12 cellular contexts compared by ENCODE assay signal in the genomic region with DNA sequence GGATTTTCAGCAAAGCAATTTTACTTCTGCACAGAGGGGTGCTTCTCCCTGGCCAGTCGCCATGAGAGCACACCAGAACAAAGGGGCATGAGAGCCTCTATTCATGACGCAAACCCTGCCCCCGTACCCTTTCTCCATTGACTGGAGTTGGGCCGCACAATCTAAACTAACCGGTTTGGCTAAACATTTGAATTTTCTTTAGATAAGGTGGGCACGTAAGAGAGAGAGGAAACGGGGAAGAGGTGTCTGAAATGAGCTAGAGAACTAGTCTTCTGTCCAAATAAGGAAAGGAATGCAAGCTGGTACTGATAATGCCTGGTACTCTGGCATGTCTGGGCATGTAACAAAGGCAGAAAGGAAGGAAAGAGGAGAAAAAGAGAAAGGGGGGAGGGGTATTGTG. TPM values are rescaled to one million over a fixed set of nuclear protein-coding genes. Genes with fewer than 3 reads are reported as not detected.
A peak's percentile ranks its signal among the peaks of the same experiment; 100 is the strongest.
DNase-seq lines count a peak whose midpoint lies in the region; TF ChIP-seq lines count a peak whose summit lies in the region.
"Had no signal": no experiment of that assay in that cellular context is flagged by ENCODE, and none has a peak within 500 bp of the region (broad histone marks: within the 10 kb centered on the region; RNA-seq: fewer than 3 reads in every experiment).

No MANE protein-coding gene starts in this region.

- no TSS peak for BruUV-seq in mammary epithelial cell (replicated peaks; lab: Mats Ljungman, UMichigan)

- H3K79me2 ChIP-seq in mammary epithelial cell (ENCODE audit: insufficient read depth, low read length): no peaks in the 10 kb centered on the region

- H3K4me2 ChIP-seq in mammary epithelial cell (ENCODE audit: insufficient read depth, low read depth, low read length): peak overlapping the region; percentile 8

- 86% methylated on average over 7 of the region's 7 CpGs for WGBS in mammary epithelial cell (ENCODE audit: low coverage, missing lambda C conversion rate)
- 95 to 96% methylated on average over 4 to 6 of the region's 7 CpGs for WGBS in mesodermal cell (ENCODE audit: insufficient coverage in 2 of 2), 2 experiments

- in situ Hi-C loops in mammary epithelial cell (cut with MboI; ENCODE audit: low sequenced_read_pairs in 2 of 2): no loop called here

- intact Hi-C loops in mammary epithelial cell (cut with micrococcal nuclease): no loop called here
- intact Hi-C loops in colonic mucosa (cut with DNase I): no loop called here

- no peak for TF ChIP-seq CTCF in mammary epithelial cell (conservative IDR thresholded peaks at IDR 0.05 in 1 of 2, IDR thresholded peaks at IDR 0.05 in 1 of 2; ENCODE audit: extremely low read depth in 1 of 2, insufficient read depth in 1 of 2, low read depth in 1 of 2, low read length in 2 of 2)
- TF ChIP-seq CTCF in colonic mucosa (IDR thresholded peaks at IDR 0.05): no peak

- CTCF ChIA-PET in mammary epithelial cell (lab: Charles Lee; ENCODE audit: low non-redundant PET): no interaction called here

- H3K9me3 ChIP-seq in HUES6 (ENCODE audit: control insufficient read depth, insufficient read depth, low read depth, low read length): 0 out of 2 replicates have a peak, but pooled peaks cover 4% of the 10 kb centered on the region
- peaks cover 4% of the 10 kb centered on the region for H3K9me3 ChIP-seq in mammary epithelial cell (replicated peaks; ENCODE audit: insufficient read depth, low read length)
- peaks cover 5% of the 10 kb centered on the region for H3K9me3 ChIP-seq in mesodermal cell (ENCODE audit: control insufficient read depth, low read length)
- no peaks in the 10 kb centered on the region for H3K9me3 ChIP-seq in colonic mucosa
- H3K9me3 ChIP-seq in SJCRH30 (replicated peaks): no peaks in the 10 kb centered on the region
- H3K9me3 ChIP-seq: prostate gland had no signal

- no peak overlapping the region for H3K9ac ChIP-seq in HUES6 (ENCODE audit: low read length)
- H3K9ac ChIP-seq in mammary epithelial cell (ENCODE audit: insufficient read depth, low read length): no peak overlapping the region
- no peak overlapping the region for H3K9ac ChIP-seq in colonic mucosa (ENCODE audit: low read depth in 2 of 2, low read length in 2 of 2)

- dilution Hi-C loops in mammary epithelial cell (cut with HindIII; ENCODE audit: low sequenced_read_pairs): no loop called here

- H3K27ac ChIP-seq in HUES6 (ENCODE audit: low read depth, low read length): 0 out of 2 replicates have a peak overlapping the region, but pooled peaks have one; percentile 10
- H3K27ac ChIP-seq in mammary epithelial cell (ENCODE audit: insufficient read depth, low read depth, low read length): no peak overlapping the region
- H3K27ac ChIP-seq in mesodermal cell (ENCODE audit: low read depth, low read length, severe bottlenecking): peak overlapping the region; percentile 44
- no peak overlapping the region for H3K27ac ChIP-seq in colonic mucosa
- no peak overlapping the region for H3K27ac ChIP-seq in SJCRH30
- H3K27ac ChIP-seq: prostate gland had no signal

- DNase-seq in DMS53 (lab: John Stamatoyannopoulos, UW) (peak; percentile 72), mammary epithelial cell (peak; percentile 44), colonic mucosa (no peak), pons (ENCODE audit: low spot score) (no peak), SJCRH30 (no peak), NCI-H446 (lab: John Stamatoyannopoulos, UW) (no peak)
- DNase-seq: activated CD4-positive, alpha-beta memory T cell treated with anti-CD3 and anti-CD28 coated beads, Interleukin-2, amount 10 ng/mL, durations not matched to agents 7 days and 5 days; NCI-H1417; NCI-H345 had no signal

- no peaks in the 10 kb centered on the region for H3K4me1 ChIP-seq in HUES6 (ENCODE audit: control insufficient read depth, insufficient read depth, low read length)
- no peaks in the 10 kb centered on the region for H3K4me1 ChIP-seq in mammary epithelial cell (ENCODE audit: insufficient read depth, low read length)
- peaks cover 7% of the 10 kb centered on the region for H3K4me1 ChIP-seq in mesodermal cell (ENCODE audit: control insufficient read depth, insufficient read depth, low read length, poor library complexity, severe bottlenecking)
- no peaks in the 10 kb centered on the region for H3K4me1 ChIP-seq in colonic mucosa
- no peaks in the 10 kb centered on the region for H3K4me1 ChIP-seq in SJCRH30
- H3K4me1 ChIP-seq: prostate gland had no signal

- H4K20me1 ChIP-seq in mammary epithelial cell (ENCODE audit: insufficient read depth, low read length): no peaks in the 10 kb centered on the region

- peak overlapping the region; percentile 64 for H2AFZ ChIP-seq in mammary epithelial cell (ENCODE audit: low read depth, low read length)

- H3K36me3 ChIP-seq in HUES6 (ENCODE audit: control insufficient read depth, insufficient read depth, low read length): no peaks in the 10 kb centered on the region
- no peaks in the 10 kb centered on the region for H3K36me3 ChIP-seq in mammary epithelial cell (ENCODE audit: insufficient read depth, low read length)
- no peaks in the 10 kb centered on the region for H3K36me3 ChIP-seq in mesodermal cell (ENCODE audit: control insufficient read depth, insufficient read depth, low read length)
- no peaks in the 10 kb centered on the region for H3K36me3 ChIP-seq in colonic mucosa
- no peaks in the 10 kb centered on the region for H3K36me3 ChIP-seq in SJCRH30
- H3K36me3 ChIP-seq: prostate gland had no signal

- H3K27me3 ChIP-seq in HUES6 (ENCODE audit: control insufficient read depth, insufficient read depth, low read length): no peaks in the 10 kb centered on the region
- no peaks in the 10 kb centered on the region for H3K27me3 ChIP-seq in mammary epithelial cell (ENCODE audit: insufficient read depth, low read length)
- no peaks in the 10 kb centered on the region for H3K27me3 ChIP-seq in colonic mucosa
- H3K27me3 ChIP-seq in SJCRH30: no peaks in the 10 kb centered on the region

- H3K4me3 ChIP-seq in HUES6 (ENCODE audit: low read depth, low read length) (no peak overlapping the region), mammary epithelial cell (replicated peaks in 1 of 3; ENCODE audit: insufficient read depth in 1 of 3, low read depth in 2 of 3, low read length in 3 of 3) (no peak overlapping the region), mesodermal cell (ENCODE audit: extremely low read depth, insufficient read depth, low read length, poor library complexity, severe bottlenecking) (no peak overlapping the region), colonic mucosa (no peak overlapping the region), SJCRH30 (no peak overlapping the region)
- H3K4me3 ChIP-seq: prostate gland had no signal

RNA-seq across cellular contexts. Expression of a gene that starts 13.2 kb away (rescaled TPM):
- total RNA-seq in mammary epithelial cell (not detected), colonic mucosa (10 to 100 TPM; 20.8 to 57.4 TPM)
- not detected for polyA plus RNA-seq in mammary epithelial cell
- polyA minus RNA-seq in mammary epithelial cell: not detected
- not detected for polyA plus RNA-seq in mesodermal cell (2013, experiment 1 of 2)
- polyA plus RNA-seq in mesodermal cell (2013, experiment 2 of 2): not detected
- not detected in 2 replicates for total RNA-seq in SJCRH30 (2014; rRNA removed; shearing (Covaris generic))

Comparison
In these comparisons a context has a peak if more than half of its experiments do, and no peak if none do; other contexts are left out.
1. DNase-seq: peak in DMS53 (single experiment) and mammary epithelial cell (single experiment); none in colonic mucosa (single experiment), pons (single experiment), SJCRH30 (0 of 2) and NCI-H446 (0 of 2).
2. H3K27ac ChIP-seq: peak in HUES6 (single experiment) and mesodermal cell (single experiment); none in mammary epithelial cell (single experiment), colonic mucosa (single experiment) and SJCRH30 (single experiment).
3. RNA of a gene that starts 13.2 kb away (total RNA-seq): 20.8 to 57.4 TPM in colonic mucosa; not detected in mammary epithelial cell and not detected in SJCRH30; every median in the first group is over 10 times any median in the second.